In the genomic region with DNA sequence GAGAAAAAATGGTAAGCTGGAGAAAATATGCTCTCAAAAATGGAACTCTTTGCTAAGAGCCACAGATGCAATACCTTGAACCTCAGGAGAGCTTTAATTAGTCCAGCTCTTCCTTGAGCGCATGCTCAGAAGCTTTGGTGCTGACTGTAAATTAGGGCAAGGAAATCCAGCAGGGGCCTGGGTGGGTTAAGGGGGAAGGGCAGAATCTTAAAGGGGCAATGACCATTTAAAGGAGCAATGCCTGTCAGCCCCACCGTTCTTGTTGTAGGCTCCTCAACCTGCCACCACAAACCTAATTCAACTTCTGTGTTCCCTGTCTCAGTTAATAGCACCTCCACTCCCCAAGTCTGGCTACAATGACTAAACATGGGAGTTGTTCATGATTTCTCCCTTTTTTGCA, we compare ENCODE assay signal across 16 cellular contexts. TPM values are rescaled to one million over a fixed set of nuclear protein-coding genes. Genes with fewer than 3 reads are reported as not detected.
DNase-seq lines count a peak whose midpoint lies in the region; ATAC-seq and TF ChIP-seq lines count a peak whose summit lies in the region.
"Had no signal": no experiment of that assay in that cellular context is flagged by ENCODE, and none has a peak within 500 bp of the region (broad histone marks: within the 10 kb centered on the region; RNA-seq: fewer than 3 reads in every experiment).

No MANE protein-coding gene starts in this region.

- no peak overlapping the region for H3K4me3 ChIP-seq in upper lobe of left lung
- H3K4me3 ChIP-seq: breast epithelium had no signal

- no peaks in the 10 kb centered on the region for H3K4me1 ChIP-seq in upper lobe of left lung
- H3K4me1 ChIP-seq: breast epithelium, parathyroid adenoma had no signal

- no peaks in the 10 kb centered on the region for H3K36me3 ChIP-seq in upper lobe of left lung
- H3K36me3 ChIP-seq: breast epithelium had no signal

- 23 to 38% methylated on average over 2 of the region's 2 CpGs for WGBS in upper lobe of left lung, 2 donors

- TF ChIP-seq POLR2A in upper lobe of left lung (IDR thresholded peaks at IDR 0.05), result no peak

- H3K27ac ChIP-seq in upper lobe of left lung, result no peak overlapping the region
- H3K27ac ChIP-seq: breast epithelium, parathyroid adenoma had no signal

- no peak for TF ChIP-seq CTCF in upper lobe of left lung (IDR thresholded peaks at IDR 0.05)

- no peaks in the 10 kb centered on the region for H3K27me3 ChIP-seq in upper lobe of left lung
- H3K27me3 ChIP-seq: breast epithelium had no signal

- ATAC-seq in upper lobe of left lung (ENCODE audit: low FRiP score in 2 of 2), result no peak
- no peak for ATAC-seq in HG03521 (IDR thresholded peaks at IDR 0.05; ENCODE audit: unreplicated experiment)
- ATAC-seq: T-cell had no signal

- no peaks in the 10 kb centered on the region for H3K9me3 ChIP-seq in upper lobe of left lung
- H3K9me3 ChIP-seq: breast epithelium had no signal

- DNase-seq in Ammon's horn (ENCODE audit: low spot score), result peak; percentile 12
- DNase-seq in HT-29 (ENCODE audit: low spot score), result peak; percentile 11
- peak; percentile 75 for DNase-seq in OCI-M1 (lab: John Stamatoyannopoulos, UW)
- peak; percentile 92 for DNase-seq in iPS DF 19.7 (ENCODE audit: low read depth, low spot score)
- no peak for DNase-seq in activated naive CD4-positive, alpha-beta T cell treated with anti-CD3 and anti-CD28 coated beads, Interleukin-2, amount 50 U/mL, for 16 hours
- DNase-seq in upper lobe of left lung, result no peak
- DNase-seq in stimulated activated naive CD4-positive, alpha-beta T cell treated with Interleukin-2 at 50 U/mL for 16 hours (lab: John Stamatoyannopoulos, UW), result no peak
- DNase-seq: activated effector memory CD4-positive, alpha-beta T cell treated with anti-CD3 and anti-CD28 coated beads, Interleukin-2, amount 50 U/mL, for 16 hours; AML-193; NCI-H510A; stimulated activated CD4-positive, alpha-beta T cell treated with anti-CD3 and anti-CD28 coated beads, Interleukin-2, amount 100 ng/mL, for 48 hours; stimulated activated naive CD4-positive, alpha-beta T cell; T-cell had no signal

- TF ChIP-seq EP300 in upper lobe of left lung (IDR thresholded peaks at IDR 0.05), result no peak

RNA-seq across cellular contexts. Expression of a gene that starts 6.8 kb away (rescaled TPM):
- total RNA-seq in HT-29 (2014; rRNA removed; shearing (Covaris generic)), result 0.08 TPM in 1 of 2 replicates, not detected in the other
- total RNA-seq in upper lobe of left lung, result 10 to 100 TPM; 12.5 to 52.4 (median 27.1) TPM

Comparison
In these comparisons a context has a peak if more than half of its experiments do, and no peak if none do; other contexts are left out.
1. DNase-seq: peak in Ammon's horn (single experiment), HT-29 (single experiment), OCI-M1 (single experiment) and iPS DF 19.7 (single experiment); none in activated naive CD4-positive, alpha-beta T cell treated with anti-CD3 and anti-CD28 coated beads, Interleukin-2, amount 50 U/mL, for 16 hours (single experiment), upper lobe of left lung (0 of 2) and stimulated activated naive CD4-positive, alpha-beta T cell treated with Interleukin-2 at 50 U/mL for 16 hours (single experiment).
2. RNA of a gene that starts 6.8 kb away (total RNA-seq): 12.5 to 52.4 TPM in upper lobe of left lung; 0.08 TPM in HT-29; every median in the first group is over 10 times any median in the second.